ENCODE assay signal across 15 cellular contexts in genomic region chr12:68821357-68822188, GRCh38. TPM values are rescaled to one million over a fixed set of nuclear protein-coding genes. Genes with fewer than 3 reads are reported as not detected.
A peak's percentile ranks its signal among the peaks of the same experiment; 100 is the strongest.
DNase-seq lines count a peak whose midpoint lies in the region; ATAC-seq and TF ChIP-seq lines count a peak whose summit lies in the region.
"Had no signal": no experiment of that assay in that cellular context is flagged by ENCODE, and none has a peak within 500 bp of the region (broad histone marks: within the 10 kb centered on the region; RNA-seq: fewer than 3 reads in every experiment).

No MANE protein-coding gene starts in this region.

- no peak for DNase-seq in stimulated activated naive CD8-positive, alpha-beta T cell treated with anti-CD3 and anti-CD28 coated beads, Interleukin-15, Interleukin-2, amounts not matched to agents 100 U/mL and 50 U/mL, for 24 hours
- DNase-seq in activated B cell treated with CpG ODN at 0.5 μM for 24 hours (no peak), glomerular visceral epithelial cell (ENCODE audit: extremely low spot score) (peak; percentile 34), NCI-H1436 treated with DMSO at 0.1 percent for 48 hours (lab: John Stamatoyannopoulos, UW) (no peak), NCI-H187 treated with DMSO at 0.1 percent for 48 hours (lab: John Stamatoyannopoulos, UW) (no peak)
- no peak for DNase-seq in stimulated activated CD4-positive, alpha-beta T cell treated with anti-CD3 and anti-CD28 coated beads, Interleukin-2, amount 100 ng/mL, for 48 hours
- DNase-seq: activated CD4-positive, CD25-positive, alpha-beta regulatory T cell treated with anti-CD3 and anti-CD28 coated beads, Interleukin-2, amount 50 U/mL, for 72 hours; activated effector memory CD4-positive, alpha-beta T cell treated with Interleukin-2 at 50 U/mL for 16 hours; NCI-H1105; NCI-H345; psoas muscle; stimulated activated CD4-positive, alpha-beta T cell treated with anti-CD3 and anti-CD28 coated beads, Interleukin-15, amount 100 ng/mL, for 24 hours; tibial artery had no signal

- POLR2A ChIA-PET in activated B cell treated with CpG ODN at 0.5 μM for 24 hours (lab: Charles Lee), result no interaction called here

- peaks cover 13% of the 10 kb centered on the region for H3K4me1 Mint-ChIP-seq in stimulated activated naive CD8-positive, alpha-beta T cell treated with anti-CD3 and anti-CD28 coated beads, Interleukin-15, Interleukin-2, amounts not matched to agents 100 ng/mL and 50 ng/mL, for 24 hours (ENCODE audit: low read depth)
- H3K4me1 Mint-ChIP-seq in activated B cell treated with CpG ODN at 0.5 μM for 24 hours, result peaks cover 14% of the 10 kb centered on the region

- H3K36me3 Mint-ChIP-seq in stimulated activated naive CD8-positive, alpha-beta T cell treated with anti-CD3 and anti-CD28 coated beads, Interleukin-15, Interleukin-2, amounts not matched to agents 100 ng/mL and 50 ng/mL, for 24 hours (ENCODE audit: low read depth), result peaks cover 74% of the 10 kb centered on the region
- peaks cover 76% of the 10 kb centered on the region for H3K36me3 Mint-ChIP-seq in activated B cell treated with CpG ODN at 0.5 μM for 24 hours (ENCODE audit: low read depth)

- H3K4me3 Mint-ChIP-seq in stimulated activated naive CD8-positive, alpha-beta T cell treated with anti-CD3 and anti-CD28 coated beads, Interleukin-15, Interleukin-2, amounts not matched to agents 100 ng/mL and 50 ng/mL, for 24 hours, result no peak overlapping the region
- no peak overlapping the region for H3K4me3 Mint-ChIP-seq in activated B cell treated with CpG ODN at 0.5 μM for 24 hours

- peak overlapping the region; percentile 1 for H3K27ac Mint-ChIP-seq in stimulated activated naive CD8-positive, alpha-beta T cell treated with anti-CD3 and anti-CD28 coated beads, Interleukin-15, Interleukin-2, amounts not matched to agents 100 ng/mL and 50 ng/mL, for 24 hours
- peak overlapping the region; percentile 46 for H3K27ac Mint-ChIP-seq in activated B cell treated with CpG ODN at 0.5 μM for 24 hours

- H3K27me3 Mint-ChIP-seq in stimulated activated naive CD8-positive, alpha-beta T cell treated with anti-CD3 and anti-CD28 coated beads, Interleukin-15, Interleukin-2, amounts not matched to agents 100 ng/mL and 50 ng/mL, for 24 hours, result no peaks in the 10 kb centered on the region
- H3K27me3 Mint-ChIP-seq in activated B cell treated with CpG ODN at 0.5 μM for 24 hours, result no peaks in the 10 kb centered on the region

- ATAC-seq in stimulated activated naive CD8-positive, alpha-beta T cell treated with anti-CD3 and anti-CD28 coated beads, Interleukin-15, Interleukin-2, amounts not matched to agents 100 U/mL and 50 U/mL, for 24 hours, result no peak
- ATAC-seq in activated B cell treated with CpG ODN at 0.5 μM for 24 hours (ENCODE audit: low read depth), result no peak
- no peak for ATAC-seq in GM19397 (IDR thresholded peaks at IDR 0.05; ENCODE audit: unreplicated experiment)

- intact Hi-C loops in activated B cell treated with CpG ODN at 0.5 μM for 24 hours (cut with micrococcal nuclease), result no loop called here

- H3K9me3 Mint-ChIP-seq in stimulated activated naive CD8-positive, alpha-beta T cell treated with anti-CD3 and anti-CD28 coated beads, Interleukin-15, Interleukin-2, amounts not matched to agents 100 ng/mL and 50 ng/mL, for 24 hours, result no peaks in the 10 kb centered on the region
- no peaks in the 10 kb centered on the region for H3K9me3 Mint-ChIP-seq in activated B cell treated with CpG ODN at 0.5 μM for 24 hours

- TF ChIP-seq CTCF in activated B cell treated with CpG ODN at 0.5 μM for 24 hours (IDR thresholded peaks at IDR 0.05), result no peak

- CTCF ChIA-PET in activated B cell treated with CpG ODN at 0.5 μM for 24 hours (lab: Charles Lee), result interaction anchor here (2.6 kb wide), 1 partner anchor 9 kb away, joined by 14 read pairs; no protein-coding TSS in a partner anchor

RNA-seq across cellular contexts. Expression of gene MDM2, which starts 13.6 kb away (rescaled TPM):
- 69.8 and 90.8 TPM in 2 replicates for total RNA-seq in activated B cell treated with CpG ODN at 0.5 μM for 24 hours
